ENCODE assay signal across 8 cellular contexts in genomic region chr11:68825603-68826002, GRCh38. TPM values are rescaled to one million over a fixed set of nuclear protein-coding genes. Genes with fewer than 3 reads are reported as not detected.
A peak's percentile ranks its signal among the peaks of the same experiment; 100 is the strongest.
DNase-seq lines count a peak whose midpoint lies in the region; ATAC-seq and TF ChIP-seq lines count a peak whose summit lies in the region.

No MANE protein-coding gene starts in this region.

- TF ChIP-seq CTCF in RWPE2 (IDR thresholded peaks at IDR 0.05; ENCODE audit: poor library complexity, severe bottlenecking) (peak; percentile 44), brain microvascular endothelial cell (IDR thresholded peaks at IDR 0.05; ENCODE audit: low read depth, low read length, missing control alignments) (peak; percentile 22), adrenal gland (IDR thresholded peaks at IDR 0.05) (no peak)

- intact Hi-C loops in adrenal gland (cut with DNase I) = no loop called here

- ATAC-seq in RWPE2 (ENCODE audit: low read depth) (peak; percentile 68), HG03457 (IDR thresholded peaks at IDR 0.05; ENCODE audit: unreplicated experiment) (no peak), HG03571 (IDR thresholded peaks at IDR 0.05; ENCODE audit: unreplicated experiment) (no peak)

- peak; percentile 73 for DNase-seq in H7
- DNase-seq in RWPE2 (ENCODE audit: low spot score) = no peak
- DNase-seq in brain microvascular endothelial cell = no peak
- DNase-seq in stimulated activated CD4-positive, alpha-beta T cell treated with anti-CD3 and anti-CD28 coated beads, Interleukin-4, amount 100 ng/mL, for 24 hours = peak; percentile 46
- no peak for DNase-seq in adrenal gland
- no peak for DNase-seq in caudate nucleus (lab: John Stamatoyannopoulos, UW)

- H3K4me1 ChIP-seq in RWPE2 (ENCODE audit: insufficient read depth, poor library complexity, severe bottlenecking) (no peaks in the 10 kb centered on the region), adrenal gland (replicated peaks in 1 of 2) (peaks cover 13 to 16% of the 10 kb centered on the region in 2 donors)

- H3K36me3 ChIP-seq in H7 (replicated peaks; ENCODE audit: control insufficient read depth, insufficient read depth, low read length) = no peaks in the 10 kb centered on the region; the same call in 1 of the 2 replicates
- H3K36me3 ChIP-seq in RWPE2 (ENCODE audit: low read depth) = no peaks in the 10 kb centered on the region
- H3K36me3 ChIP-seq in brain microvascular endothelial cell (replicated peaks) = no peaks in the 10 kb centered on the region
- H3K36me3 ChIP-seq in adrenal gland (replicated peaks in 1 of 2) = peaks cover 0 to 7% of the 10 kb centered on the region in 2 donors

- H3K4me3 ChIP-seq in H7 (ENCODE audit: insufficient read depth, low read depth, low read length) (no peak overlapping the region), RWPE2 (ENCODE audit: severe bottlenecking) (no peak overlapping the region), brain microvascular endothelial cell (ENCODE audit: low read depth, low read length) (no peak overlapping the region), adrenal gland (no peak overlapping the region)

- in situ Hi-C loops in brain microvascular endothelial cell (cut with HindIII; ENCODE audit: low pct_ligation_motif_present, low sequenced_read_pairs) = no loop called here

- H3K27me3 ChIP-seq in H7 (ENCODE audit: control insufficient read depth, insufficient read depth, low read length) (no peaks in the 10 kb centered on the region), RWPE2 (ENCODE audit: insufficient read depth, poor library complexity, severe bottlenecking) (no peaks in the 10 kb centered on the region), brain microvascular endothelial cell (replicated peaks) (no peaks in the 10 kb centered on the region), adrenal gland (no peaks in the 10 kb centered on the region)

- TF ChIP-seq POLR2A in adrenal gland (IDR thresholded peaks at IDR 0.05) = no peak

- H3K9me3 ChIP-seq in RWPE2 (ENCODE audit: severe bottlenecking) (no peaks in the 10 kb centered on the region), adrenal gland (replicated peaks in 1 of 3) (no peaks in the 10 kb centered on the region)

- WGBS in adrenal gland, 4 donors = 57 to 67% (median 62%) methylated on average over 5 to 7 of the region's 7 CpGs; no CpG with 5 or more reads in 1 of the 4 donors

- H3K27ac ChIP-seq in RWPE2 (ENCODE audit: poor library complexity, severe bottlenecking) = no peak overlapping the region
- H3K27ac ChIP-seq in brain microvascular endothelial cell = no peak overlapping the region
- peak overlapping the region in 1 of 5 donors; percentile 20 for H3K27ac ChIP-seq in adrenal gland
- H3K27ac ChIP-seq in caudate nucleus (ENCODE audit: low read depth, low read length) = no peak overlapping the region

RNA-seq across cellular contexts. Expression of gene CPT1A, which starts 16.1 kb away (rescaled TPM):
- 50.0 and 59.0 TPM in 2 replicates for total RNA-seq in H7 (2014; rRNA removed; shearing (Covaris generic))
- total RNA-seq in adrenal gland = 100 to 1,000 TPM in 1 of 8 donors, 10 to 100 TPM in 7; 61.9 to 140 (median 69.6) TPM
- 10 to 100 TPM; 15.2 to 66.1 (median 22.3) TPM for polyA plus RNA-seq in adrenal gland

Comparison
In these comparisons a context has a peak if more than half of its experiments do, and no peak if none do; other contexts are left out.
1. DNase-seq: peak in H7 (single experiment) and stimulated activated CD4-positive, alpha-beta T cell treated with anti-CD3 and anti-CD28 coated beads, Interleukin-4, amount 100 ng/mL, for 24 hours (single experiment); none in RWPE2 (single experiment), brain microvascular endothelial cell (single experiment), adrenal gland (0 of 7) and caudate nucleus (0 of 61).
2. CTCF ChIP-seq: peak in RWPE2 (single experiment) and brain microvascular endothelial cell (single experiment); none in adrenal gland (0 of 6).